ENCODE assay signal across 8 cellular contexts in the genomic region with DNA sequence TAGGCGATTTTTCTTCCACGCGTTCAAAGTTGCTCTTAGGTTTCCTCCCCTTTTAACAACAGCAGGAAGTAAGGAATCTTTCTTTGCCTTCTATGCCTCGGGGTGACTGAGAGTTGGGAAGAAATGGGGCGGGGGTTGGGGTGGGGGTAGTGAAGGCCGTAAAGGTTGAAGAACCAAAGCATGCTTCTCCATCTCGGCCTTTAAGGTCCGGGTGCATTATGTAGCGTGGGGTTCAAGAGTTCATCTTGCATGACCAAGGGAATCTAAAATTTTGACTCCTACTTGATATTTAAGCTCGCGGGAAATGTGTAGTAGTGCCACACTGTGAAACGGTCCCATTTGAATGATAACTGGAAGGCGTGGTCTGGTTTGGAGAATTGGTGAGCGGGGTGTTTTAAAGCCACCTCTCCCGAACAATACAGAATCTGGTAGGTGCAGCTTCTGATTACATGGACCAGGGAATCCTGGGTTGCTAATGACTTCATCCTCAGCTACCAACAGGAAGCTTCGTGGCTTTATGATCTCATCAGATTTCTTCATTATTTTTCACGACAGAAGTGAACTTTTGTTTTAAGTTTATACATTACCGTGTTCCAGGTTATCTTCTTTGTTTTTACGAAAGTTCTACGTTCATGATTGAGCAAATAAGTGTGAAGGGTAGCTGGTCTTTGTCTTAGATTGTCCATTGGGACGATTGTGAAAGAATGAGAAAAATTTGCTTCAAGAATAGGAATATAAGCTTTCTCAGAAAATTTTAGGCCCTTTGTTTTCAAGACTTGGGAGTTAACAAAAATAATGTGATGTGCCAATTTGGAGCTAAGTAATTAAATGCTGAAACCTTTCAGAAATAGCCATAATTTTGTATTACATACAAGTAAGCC. TPM values are rescaled to one million over a fixed set of nuclear protein-coding genes. Genes with fewer than 3 reads are reported as not detected.
DNase-seq lines count a peak whose midpoint lies in the region; ATAC-seq and TF ChIP-seq lines count a peak whose summit lies in the region.

No MANE protein-coding gene starts in this region.

- peaks cover 41% of the 10 kb centered on the region for H3K4me1 Mint-ChIP-seq in activated T-helper 1 cell treated with anti-CD3 and anti-CD28 coated beads, Interleukin-12 subunit alpha, Interleukin-12 subunit beta, Interleukin-2, Interleukin-4 antibody, amounts not matched to agents 30 ng/mL and 10 ng/mL and 1 ng/mL, durations not matched to agents 14 hours and 24 hours and 36 hours (ENCODE audit: low read depth)
- H3K4me1 Mint-ChIP-seq in neural progenitor cell: peaks cover 33% of the 10 kb centered on the region

- H3K9me3 ChIP-seq in DOHH2 (ENCODE audit: control insufficient read depth, insufficient read depth, low read length) (no peaks in the 10 kb centered on the region), neural progenitor cell (ENCODE audit: low read depth) (no peaks in the 10 kb centered on the region)

- H3K9me3 Mint-ChIP-seq in activated T-helper 1 cell treated with anti-CD3 and anti-CD28 coated beads, Interleukin-12 subunit alpha, Interleukin-12 subunit beta, Interleukin-2, Interleukin-4 antibody, amounts not matched to agents 30 ng/mL and 10 ng/mL and 1 ng/mL, durations not matched to agents 14 hours and 24 hours and 36 hours: no peaks in the 10 kb centered on the region
- H3K9me3 Mint-ChIP-seq in neural progenitor cell: peaks cover 2% of the 10 kb centered on the region

- H2AFZ ChIP-seq in neural progenitor cell (replicated peaks): peak overlapping the region; percentile 53

- no peaks in the 10 kb centered on the region for H3K36me3 Mint-ChIP-seq in activated T-helper 1 cell treated with anti-CD3 and anti-CD28 coated beads, Interleukin-12 subunit alpha, Interleukin-12 subunit beta, Interleukin-2, Interleukin-4 antibody, amounts not matched to agents 30 ng/mL and 10 ng/mL and 1 ng/mL, durations not matched to agents 14 hours and 24 hours and 36 hours (ENCODE audit: low read depth)
- H3K36me3 Mint-ChIP-seq in neural progenitor cell: peaks cover 17% of the 10 kb centered on the region

- H4K20me1 ChIP-seq in DOHH2 (ENCODE audit: control insufficient read depth, insufficient read depth, low read depth, low read length) (peaks cover 11% of the 10 kb centered on the region; the same call in 1 of the 2 replicates), neural progenitor cell (ENCODE audit: low read depth) (peaks cover 21% of the 10 kb centered on the region)

- TF ChIP-seq CTCF in DOHH2 (IDR thresholded peaks at IDR 0.05; ENCODE audit: low read depth, low read length, poor library complexity, severe bottlenecking) (no peak), neural progenitor cell (IDR thresholded peaks at IDR 0.05) (no peak)

- no peaks in the 10 kb centered on the region for H3K9me2 ChIP-seq in DOHH2 (replicated peaks; ENCODE audit: control insufficient read depth, low read length)

- intact Hi-C loops in activated T-helper 1 cell treated with anti-CD3 and anti-CD28 coated beads, Interleukin-12 subunit alpha, Interleukin-12 subunit beta, Interleukin-2, Interleukin-4 antibody, amounts not matched to agents 30 ng/mL and 10 ng/mL and 1 ng/mL, durations not matched to agents 14 hours and 24 hours and 36 hours (cut with micrococcal nuclease): loop anchor here (1.0 to 10.0 kb wide), 12 partner anchors 35 to 1541 kb away; partner anchors contain the start of genes CAPRIN1, CAT, CSTF3 and EIF3M

- H3K27me3 Mint-ChIP-seq in activated T-helper 1 cell treated with anti-CD3 and anti-CD28 coated beads, Interleukin-12 subunit alpha, Interleukin-12 subunit beta, Interleukin-2, Interleukin-4 antibody, amounts not matched to agents 30 ng/mL and 10 ng/mL and 1 ng/mL, durations not matched to agents 14 hours and 24 hours and 36 hours (ENCODE audit: insufficient read depth): peaks cover 14% of the 10 kb centered on the region
- H3K27me3 Mint-ChIP-seq in neural progenitor cell (ENCODE audit: insufficient read depth, low read depth): peaks cover 14% of the 10 kb centered on the region

- H3K4me3 Mint-ChIP-seq in activated T-helper 1 cell treated with anti-CD3 and anti-CD28 coated beads, Interleukin-12 subunit alpha, Interleukin-12 subunit beta, Interleukin-2, Interleukin-4 antibody, amounts not matched to agents 30 ng/mL and 10 ng/mL and 1 ng/mL, durations not matched to agents 14 hours and 24 hours and 36 hours: peak overlapping the region; percentile 94
- H3K4me3 Mint-ChIP-seq in neural progenitor cell: peak overlapping the region; percentile 96

- no peak for ATAC-seq in HG02981 (IDR thresholded peaks at IDR 0.05; ENCODE audit: unreplicated experiment)
- ATAC-seq in HG03457 (IDR thresholded peaks at IDR 0.05; ENCODE audit: unreplicated experiment): no peak

- H3F3A ChIP-seq in DOHH2 (ENCODE audit: control insufficient read depth, insufficient read depth) (0 out of 2 replicates have a peak, but pooled peaks cover 2% of the 10 kb centered on the region), neural progenitor cell (ENCODE audit: low read depth) (peaks cover 41% of the 10 kb centered on the region)

- H3K4me3 ChIP-seq in DOHH2 (ENCODE audit: low read length) (peak overlapping the region; percentile 91), neural progenitor cell (peak overlapping the region; percentile 97)

- H3K36me3 ChIP-seq in DOHH2 (ENCODE audit: control insufficient read depth, low read length): peaks cover 45% of the 10 kb centered on the region
- H3K36me3 ChIP-seq in neural progenitor cell: no peaks in the 10 kb centered on the region

- H3K4me2 ChIP-seq in DOHH2 (ENCODE audit: low read length) (peak overlapping the region; percentile 81), neural progenitor cell (peak overlapping the region; percentile 87)

- peak overlapping the region; percentile 67 for H3K9ac ChIP-seq in neural progenitor cell

- H3K4me1 ChIP-seq in DOHH2 (ENCODE audit: control insufficient read depth, low read length) (peaks cover 30% of the 10 kb centered on the region), neural progenitor cell (peaks cover 30% of the 10 kb centered on the region)

- H3K27me3 ChIP-seq in DOHH2 (ENCODE audit: control insufficient read depth, low read length): no peaks in the 10 kb centered on the region
- H3K27me3 ChIP-seq in neural progenitor cell: no peaks in the 10 kb centered on the region

- peak; percentile 60 for DNase-seq in HPDE6-E6E7 (ENCODE audit: extremely low spot score)
- peak; percentile 86 for DNase-seq in NCI-H748 (lab: John Stamatoyannopoulos, UW; ENCODE audit: unreplicated experiment)
- no peak for DNase-seq in activated T-helper 1 cell treated with anti-CD3 and anti-CD28 coated beads, Interleukin-12 subunit alpha, Interleukin-12 subunit beta, Interleukin-2, Interleukin-4 antibody, amounts not matched to agents 30 ng/mL and 10 ng/mL and 1 ng/mL, durations not matched to agents 14 hours and 24 hours and 36 hours (ENCODE audit: low spot score)
- peak; percentile 43 for DNase-seq in germinal center (ENCODE audit: low spot score)
- peak; percentile 69 for DNase-seq in neural progenitor cell (ENCODE audit: low spot score)

- H3K79me2 ChIP-seq in DOHH2 (ENCODE audit: control insufficient read depth, low read length): peaks cover 62% of the 10 kb centered on the region
- H3K79me2 ChIP-seq in neural progenitor cell (ENCODE audit: low read depth): peaks cover 77% of the 10 kb centered on the region

- H3K27ac Mint-ChIP-seq in activated T-helper 1 cell treated with anti-CD3 and anti-CD28 coated beads, Interleukin-12 subunit alpha, Interleukin-12 subunit beta, Interleukin-2, Interleukin-4 antibody, amounts not matched to agents 30 ng/mL and 10 ng/mL and 1 ng/mL, durations not matched to agents 14 hours and 24 hours and 36 hours: peak overlapping the region; percentile 92
- peak overlapping the region; percentile 98 for H3K27ac Mint-ChIP-seq in neural progenitor cell

- peak overlapping the region; percentile 70 for H3K27ac ChIP-seq in DOHH2 (ENCODE audit: low read depth, low read length)
- H3K27ac ChIP-seq in neural progenitor cell: peak overlapping the region; percentile 93

RNA-seq across cellular contexts. Expression of gene QSER1, which starts 1.6 kb away (rescaled TPM):
- total RNA-seq in activated T-helper 1 cell treated with anti-CD3 and anti-CD28 coated beads, Interleukin-12 subunit alpha, Interleukin-12 subunit beta, Interleukin-2, Interleukin-4 antibody, amounts not matched to agents 30 ng/mL and 10 ng/mL and 1 ng/mL, durations not matched to agents 14 hours and 24 hours and 36 hours: 15.1 and 17.6 TPM in 2 replicates
- total RNA-seq in neural progenitor cell (ENCODE audit: low replicate concordance): 49.4 and 79.2 TPM in 2 replicates
